30 cellular contexts compared by ENCODE assay signal in genomic region chr2:124649001-124649400, GRCh38.
"Had no signal": no experiment of that assay in that cellular context is flagged by ENCODE, and none has a peak within 500 bp of the region (broad histone marks: within the 10 kb centered on the region; RNA-seq: fewer than 3 reads in every experiment).

No MANE protein-coding gene starts in this region.

- H3K27ac ChIP-seq: body of pancreas, breast epithelium, SJCRH30, SK-N-MC, WERI-Rb-1 had no signal

- H3K36me3 ChIP-seq: breast epithelium, SJCRH30, WERI-Rb-1 had no signal

- H3K4me1 ChIP-seq: body of pancreas, breast epithelium, SJCRH30 had no signal

- H3K27me3 ChIP-seq: body of pancreas, breast epithelium had no signal

- ATAC-seq: activated CD8-positive, alpha-beta T cell treated with anti-CD3 and anti-CD28 coated beads for 36 hours; activated T-cell treated with anti-CD3 and anti-CD28 coated beads, Interleukin-2, amount 50 U/mL, for 72 hours; activated T-helper 17 cell treated with anti-CD3 and anti-CD28 coated beads, Interleukin-2, amount 50 U/mL, for 72 hours; body of pancreas; Panc1 had no signal

- H3K9me3 ChIP-seq: body of pancreas, breast epithelium, SJCRH30 had no signal

- DNase-seq: activated CD4-positive, alpha-beta T cell treated with anti-CD3 and anti-CD28 coated beads, Interleukin-2, amount 10 ng/mL, durations not matched to agents 24 days and 14 days; activated CD4-positive, alpha-beta T cell treated with anti-CD3 and anti-CD28 coated beads, Interleukin-2, amount 50 U/mL, for 4 hours; activated CD4-positive, CD25-positive, alpha-beta regulatory T cell; activated CD8-positive, alpha-beta T cell treated with anti-CD3 and anti-CD28 coated beads for 36 hours; activated effector memory CD4-positive, alpha-beta T cell treated with anti-CD3 and anti-CD28 coated beads, Interleukin-2, amount 50 U/mL, for 16 hours; activated naive CD4-positive, alpha-beta T cell; activated naive CD4-positive, alpha-beta T cell treated with anti-CD3 and anti-CD28 coated beads, Interleukin-2, amount 50 U/mL, for 16 hours; activated naive CD8-positive, alpha-beta T cell treated with anti-CD3 and anti-CD28 coated beads, Interleukin-2, amount 10 ng/mL, durations not matched to agents 7 days and 5 days; activated T-cell treated with anti-CD3 and anti-CD28 coated beads, Interleukin-2, amount 50 U/mL, for 1 hour; activated T-cell treated with anti-CD3 and anti-CD28 coated beads, Interleukin-2, amount 50 U/mL, for 72 hours; amygdala; body of pancreas; NCI-H1092 treated with DMSO at 0.1 percent for 48 hours; NCI-H1417; NCI-H146; NCI-H187; NCI-H2029 treated with DMSO at 0.1 percent for 48 hours; NCI-H2107; NCI-H2171; NCI-H510A; NCI-H526; NCI-H748 treated with DMSO at 0.1 percent for 48 hours; SHP77; SJCRH30; T1000; WERI-Rb-1 had no signal

- H3K4me3 ChIP-seq: body of pancreas, breast epithelium, SJCRH30, SK-N-MC had no signal
